Comparison of ENCODE assay signal across 10 cellular contexts in genomic region chr4:139740121-139740520, GRCh38.
DNase-seq lines count a peak whose midpoint lies in the region; ATAC-seq and TF ChIP-seq lines count a peak whose summit lies in the region.
"Had no signal": no experiment of that assay in that cellular context is flagged by ENCODE, and none has a peak within 500 bp of the region (broad histone marks: within the 10 kb centered on the region; RNA-seq: fewer than 3 reads in every experiment).

No MANE protein-coding gene starts in this region.

- H3K36me3 ChIP-seq in mammary epithelial cell (ENCODE audit: insufficient read depth, low read length), result no peaks in the 10 kb centered on the region
- H3K36me3 ChIP-seq in aorta (ENCODE audit: control insufficient read depth in 1 of 2, insufficient read depth in 2 of 2, low read length in 1 of 2), result no peaks in the 10 kb centered on the region

- H3K4me2 ChIP-seq in mammary epithelial cell (ENCODE audit: insufficient read depth, low read depth, low read length), result no peak overlapping the region

- H3K4me3 Mint-ChIP-seq in MCF 10A (ENCODE audit: unreplicated experiment), result no peak overlapping the region
- H3K4me3 Mint-ChIP-seq in glutamatergic neuron (ENCODE audit: unreplicated experiment), result peak overlapping the region; percentile 36
- H3K4me3 Mint-ChIP-seq: IgD-negative memory B cell had no signal

- H3K27ac ChIP-seq in mammary epithelial cell (ENCODE audit: insufficient read depth, low read depth, low read length) (no peak overlapping the region), aorta (ENCODE audit: low read depth in 1 of 2, low read length in 2 of 2) (peak overlapping the region in 1 of 2 donors; percentile 77)

- peak; percentile 53 for ATAC-seq in omental fat pad (ENCODE audit: low FRiP score)
- ATAC-seq in aorta (ENCODE audit: low FRiP score), result peak; percentile 9
- no peak for ATAC-seq in HG03342 (IDR thresholded peaks at IDR 0.05; ENCODE audit: unreplicated experiment)

- DNase-seq in MCF 10A (ENCODE audit: unreplicated experiment) (peak; percentile 16), mammary epithelial cell (no peak), glutamatergic neuron (no peak), omental fat pad (ENCODE audit: low spot score) (no peak), aorta (no peak), dermis blood vessel endothelial cell (no peak), putamen (ENCODE audit: low spot score) (no peak)
- DNase-seq: kidney glomerular epithelial cell had no signal

- BruUV-seq in MCF 10A (replicated peaks; lab: Mats Ljungman, UMichigan), result no TSS peak
- BruUV-seq in mammary epithelial cell (replicated peaks; lab: Mats Ljungman, UMichigan), result no TSS peak

- H3K79me2 ChIP-seq in mammary epithelial cell (ENCODE audit: insufficient read depth, low read length), result no peaks in the 10 kb centered on the region

- H3K27ac Mint-ChIP-seq in MCF 10A (ENCODE audit: low read depth, unreplicated experiment), result no peak overlapping the region
- H3K27ac Mint-ChIP-seq in glutamatergic neuron (ENCODE audit: unreplicated experiment), result peak overlapping the region; percentile 84
- H3K27ac Mint-ChIP-seq: IgD-negative memory B cell had no signal

- H3K36me3 Mint-ChIP-seq in MCF 10A (ENCODE audit: insufficient read depth, unreplicated experiment) (no peaks in the 10 kb centered on the region), glutamatergic neuron (ENCODE audit: unreplicated experiment) (no peaks in the 10 kb centered on the region)

- H3K9ac ChIP-seq in mammary epithelial cell (ENCODE audit: insufficient read depth, low read length), result no peak overlapping the region

- intact Hi-C loops in MCF 10A (cut with micrococcal nuclease) (loop anchor here (1.0 to 5.0 kb wide), 2 partner anchors 83 to 312 kb away; no protein-coding TSS in a partner anchor), mammary epithelial cell (cut with micrococcal nuclease) (loop anchor here (1.0 to 10.0 kb wide), 2 partner anchors 83 to 135 kb away; no protein-coding TSS in a partner anchor), aorta (cut with DNase I) (loop anchor here in 1 of 2 donors (5.0 kb wide), 1 partner anchor 307 kb away; no protein-coding TSS in a partner anchor)

- CTCF ChIA-PET in MCF 10A (lab: Yijun Ruan, JAX), result interaction anchor here (0.6 to 4.6 kb wide), 38 partner anchors 9 to 620 kb away, joined by 3 to 55 read pairs (median 4); no protein-coding TSS in a partner anchor
- CTCF ChIA-PET in mammary epithelial cell (lab: Charles Lee; ENCODE audit: low non-redundant PET), result interaction anchor here (0.5 to 1.2 kb wide), 4 partner anchors 83 to 167 kb away, joined by 3 to 24 read pairs (median 12); no protein-coding TSS in a partner anchor

- no peaks in the 10 kb centered on the region for H3K27me3 Mint-ChIP-seq in MCF 10A (ENCODE audit: insufficient read depth, unreplicated experiment)
- H3K27me3 Mint-ChIP-seq in glutamatergic neuron (ENCODE audit: unreplicated experiment), result peaks cover 9% of the 10 kb centered on the region

- H3K27me3 ChIP-seq in mammary epithelial cell (ENCODE audit: insufficient read depth, low read length), result peaks cover 12% of the 10 kb centered on the region
- no peaks in the 10 kb centered on the region for H3K27me3 ChIP-seq in aorta (ENCODE audit: control insufficient read depth in 1 of 2, insufficient read depth in 2 of 2, low read length in 1 of 2)

- H3K4me1 Mint-ChIP-seq in MCF 10A (ENCODE audit: insufficient read depth, unreplicated experiment) (peaks cover 7% of the 10 kb centered on the region), glutamatergic neuron (ENCODE audit: low read depth, unreplicated experiment) (peaks cover 58% of the 10 kb centered on the region)

- H2AFZ ChIP-seq in mammary epithelial cell (ENCODE audit: low read depth, low read length), result no peak overlapping the region

- no peak overlapping the region for H3K4me3 ChIP-seq in mammary epithelial cell (replicated peaks in 1 of 3; ENCODE audit: insufficient read depth in 1 of 3, low read depth in 2 of 3, low read length in 3 of 3)
- no peak overlapping the region for H3K4me3 ChIP-seq in aorta (ENCODE audit: low read length in 2 of 2)

- H3K9me3 Mint-ChIP-seq in MCF 10A (ENCODE audit: unreplicated experiment), result no peaks in the 10 kb centered on the region
- peaks cover 25% of the 10 kb centered on the region for H3K9me3 Mint-ChIP-seq in glutamatergic neuron (ENCODE audit: unreplicated experiment)
- H3K9me3 Mint-ChIP-seq: IgD-negative memory B cell had no signal

- in situ Hi-C loops in mammary epithelial cell (cut with MboI; ENCODE audit: low sequenced_read_pairs in 2 of 2), result no loop called here

- no peaks in the 10 kb centered on the region for H4K20me1 ChIP-seq in mammary epithelial cell (ENCODE audit: insufficient read depth, low read length)

- 80% methylated on average over 5 of the region's 5 CpGs for WGBS in mammary epithelial cell (ENCODE audit: low coverage, missing lambda C conversion rate)
- WGBS in aorta, 2 donors, result 34% methylated on average over 5 of the region's 5 CpGs

- TF ChIP-seq CTCF in MCF 10A (IDR thresholded peaks at IDR 0.05; ENCODE audit: unreplicated experiment) (no peak), mammary epithelial cell (conservative IDR thresholded peaks at IDR 0.05 in 1 of 2, IDR thresholded peaks at IDR 0.05 in 1 of 2; ENCODE audit: extremely low read depth in 1 of 2, insufficient read depth in 1 of 2, low read depth in 1 of 2, low read length in 2 of 2) (no peak), glutamatergic neuron (IDR thresholded peaks at IDR 0.05; ENCODE audit: partially characterized antibody, unreplicated experiment) (no peak), omental fat pad (IDR thresholded peaks at IDR 0.05) (no peak)

- no peaks in the 10 kb centered on the region for H3K9me3 ChIP-seq in mammary epithelial cell (replicated peaks; ENCODE audit: insufficient read depth, low read length)
- H3K9me3 ChIP-seq in aorta (ENCODE audit: control insufficient read depth, low read length), result no peaks in the 10 kb centered on the region

- POLR2A ChIA-PET in MCF 10A (lab: Yijun Ruan, JAX), result interaction anchor here (0.6 to 2.5 kb wide), 5 partner anchors 74 to 309 kb away, joined by 3 to 13 read pairs (median 8); partner anchors contain the start of gene MGST2

- H3K4me1 ChIP-seq in mammary epithelial cell (ENCODE audit: insufficient read depth, low read length) (peaks cover under 1% of the 10 kb centered on the region), aorta (ENCODE audit: control insufficient read depth in 1 of 2, insufficient read depth in 2 of 2, low read length in 2 of 2) (peaks cover 0 to 3% of the 10 kb centered on the region in 2 donors)

- dilution Hi-C loops in mammary epithelial cell (cut with HindIII; ENCODE audit: low sequenced_read_pairs), result no loop called here
